In the genomic region with DNA sequence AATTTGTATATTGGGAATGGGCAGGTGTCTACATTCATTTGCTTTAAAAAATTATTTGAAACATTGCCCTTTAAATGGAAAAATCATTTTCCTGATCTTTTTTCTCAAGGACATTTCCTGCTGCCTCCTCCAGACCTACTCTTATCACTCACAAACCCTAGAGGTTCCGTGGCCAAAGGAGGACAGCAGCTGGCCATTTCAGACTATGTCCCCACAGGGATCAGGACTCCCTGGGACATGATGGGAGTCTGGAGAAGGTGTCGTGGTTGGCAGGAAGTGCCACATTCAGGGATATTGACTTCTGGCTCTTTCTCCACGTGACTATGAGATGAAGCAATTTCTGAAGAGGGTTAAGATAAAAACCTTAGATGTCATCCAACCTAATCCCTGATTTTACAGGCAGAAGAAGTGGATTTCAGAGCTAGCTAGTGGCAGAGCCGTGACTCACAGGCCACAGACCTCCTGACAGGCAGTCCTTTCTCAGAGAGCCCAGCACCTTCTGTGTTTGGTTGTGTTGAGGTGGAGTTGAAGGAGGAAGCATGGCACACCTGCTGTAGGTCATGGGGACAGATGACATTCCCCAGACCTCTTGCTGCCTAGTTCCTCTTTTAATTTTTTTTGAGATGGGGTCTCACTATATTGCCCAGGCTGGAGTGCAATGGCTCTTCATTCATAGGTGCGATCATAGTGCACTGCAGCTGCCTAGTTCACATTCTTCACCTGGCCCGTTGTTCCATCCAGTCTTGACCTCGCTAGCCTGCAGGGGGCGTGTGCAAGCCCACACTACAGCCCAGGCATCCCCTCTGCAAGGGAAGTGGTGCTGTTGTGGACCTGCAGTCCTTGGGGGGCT, we compare ENCODE assay signal across 9 cellular contexts. TPM values are rescaled to one million over a fixed set of nuclear protein-coding genes. Genes with fewer than 3 reads are reported as not detected.
A peak's percentile ranks its signal among the peaks of the same experiment; 100 is the strongest.
DNase-seq lines count a peak whose midpoint lies in the region; TF ChIP-seq lines count a peak whose summit lies in the region.
"Had no signal": no experiment of that assay in that cellular context is flagged by ENCODE, and none has a peak within 500 bp of the region (broad histone marks: within the 10 kb centered on the region; RNA-seq: fewer than 3 reads in every experiment).

No MANE protein-coding gene starts in this region.

- H3K4me1 Mint-ChIP-seq in type B pancreatic cell (ENCODE audit: unreplicated experiment) = no peaks in the 10 kb centered on the region

- no peaks in the 10 kb centered on the region for H3K36me3 Mint-ChIP-seq in type B pancreatic cell

- peaks cover 4% of the 10 kb centered on the region; the same call in 1 of the 2 replicates for H3K27me3 ChIP-seq in OCI-LY3 (ENCODE audit: low read depth, low read length)

- H3K36me3 ChIP-seq in OCI-LY3 (replicated peaks; ENCODE audit: low read depth, low read length) = peaks cover 7% of the 10 kb centered on the region

- no peak overlapping the region for H2AFZ ChIP-seq in OCI-LY3 (ENCODE audit: low read depth, low read length)

- no peak overlapping the region for H3K27ac Mint-ChIP-seq in type B pancreatic cell

- H3K27ac ChIP-seq in OCI-LY3 (ENCODE audit: low read length) = no peak overlapping the region

- H3K9ac ChIP-seq in OCI-LY3 (ENCODE audit: low read length) = no peak overlapping the region

- H3K9me3 ChIP-seq in OCI-LY3 (ENCODE audit: insufficient read depth, low read length) = no peaks in the 10 kb centered on the region

- H3K4me2 ChIP-seq in OCI-LY3 (ENCODE audit: low read length) = peak overlapping the region; percentile 18; the same call in 1 of the 2 replicates

- DNase-seq in stimulated activated CD4-positive, alpha-beta T cell treated with anti-CD3 and anti-CD28 coated beads, Interleukin-15, amount 100 ng/mL, for 24 hours = peak; percentile 38
- no peak for DNase-seq in stimulated activated CD4-positive, alpha-beta T cell treated with anti-CD3 and anti-CD28 coated beads, Interleukin-1b, Interleukin-23, amount 100 ng/mL, for 48 hours
- DNase-seq in foreskin fibroblast = no peak
- DNase-seq in type B pancreatic cell (ENCODE audit: extremely low spot score, unreplicated experiment) = no peak
- DNase-seq in activated T-cell treated with anti-CD3 and anti-CD28 coated beads for 4 hours = no peak
- DNase-seq in RKO (ENCODE audit: low spot score) = no peak
- no peak for DNase-seq in amygdala (lab: John Stamatoyannopoulos, UW)

- no peak overlapping the region for H3K4me3 Mint-ChIP-seq in type B pancreatic cell
- H3K4me3 Mint-ChIP-seq: stimulated activated naive CD8-positive, alpha-beta T cell treated with anti-CD3 and anti-CD28 coated beads, Interleukin-15, Interleukin-2, amounts not matched to agents 100 ng/mL and 50 ng/mL, for 24 hours had no signal

- H3K4me3 ChIP-seq in OCI-LY3 (ENCODE audit: low read length) (no peak overlapping the region), foreskin fibroblast (ENCODE audit: low read depth in 1 of 2, low read length in 2 of 2) (no peak overlapping the region)

- H3K4me1 ChIP-seq in OCI-LY3 (ENCODE audit: low read length) = peaks cover 75% of the 10 kb centered on the region

- no peaks in the 10 kb centered on the region for H3K9me3 Mint-ChIP-seq in type B pancreatic cell
- H3K9me3 Mint-ChIP-seq: stimulated activated naive CD8-positive, alpha-beta T cell treated with anti-CD3 and anti-CD28 coated beads, Interleukin-15, Interleukin-2, amounts not matched to agents 100 ng/mL and 50 ng/mL, for 24 hours had no signal

- peaks cover 7% of the 10 kb centered on the region for H3K27me3 Mint-ChIP-seq in type B pancreatic cell

- no peaks in the 10 kb centered on the region for H3K79me2 ChIP-seq in OCI-LY3 (ENCODE audit: low read length)

- peak; percentile 77 for TF ChIP-seq CTCF in OCI-LY3 (IDR thresholded peaks at IDR 0.05; ENCODE audit: low read depth, low read length)
- peak; percentile 39 for TF ChIP-seq CTCF in foreskin fibroblast (IDR thresholded peaks at IDR 0.05; ENCODE audit: low read depth, low read length)
- peak; percentile 68 for TF ChIP-seq CTCF in type B pancreatic cell (conservative IDR thresholded peaks at IDR 0.05)

- no peaks in the 10 kb centered on the region for H4K20me1 ChIP-seq in OCI-LY3 (ENCODE audit: insufficient read depth, low read length)

RNA-seq across cellular contexts. Expression of gene IL10, which starts 25.5 kb away (rescaled TPM):
- not detected in 2 replicates for total RNA-seq in type B pancreatic cell (ENCODE audit: low replicate concordance)

RNA-seq across cellular contexts. Expression of gene IL19, which starts 27.2 kb away (rescaled TPM):
- not detected in 2 replicates for total RNA-seq in type B pancreatic cell (ENCODE audit: low replicate concordance)
